In the genomic region with DNA sequence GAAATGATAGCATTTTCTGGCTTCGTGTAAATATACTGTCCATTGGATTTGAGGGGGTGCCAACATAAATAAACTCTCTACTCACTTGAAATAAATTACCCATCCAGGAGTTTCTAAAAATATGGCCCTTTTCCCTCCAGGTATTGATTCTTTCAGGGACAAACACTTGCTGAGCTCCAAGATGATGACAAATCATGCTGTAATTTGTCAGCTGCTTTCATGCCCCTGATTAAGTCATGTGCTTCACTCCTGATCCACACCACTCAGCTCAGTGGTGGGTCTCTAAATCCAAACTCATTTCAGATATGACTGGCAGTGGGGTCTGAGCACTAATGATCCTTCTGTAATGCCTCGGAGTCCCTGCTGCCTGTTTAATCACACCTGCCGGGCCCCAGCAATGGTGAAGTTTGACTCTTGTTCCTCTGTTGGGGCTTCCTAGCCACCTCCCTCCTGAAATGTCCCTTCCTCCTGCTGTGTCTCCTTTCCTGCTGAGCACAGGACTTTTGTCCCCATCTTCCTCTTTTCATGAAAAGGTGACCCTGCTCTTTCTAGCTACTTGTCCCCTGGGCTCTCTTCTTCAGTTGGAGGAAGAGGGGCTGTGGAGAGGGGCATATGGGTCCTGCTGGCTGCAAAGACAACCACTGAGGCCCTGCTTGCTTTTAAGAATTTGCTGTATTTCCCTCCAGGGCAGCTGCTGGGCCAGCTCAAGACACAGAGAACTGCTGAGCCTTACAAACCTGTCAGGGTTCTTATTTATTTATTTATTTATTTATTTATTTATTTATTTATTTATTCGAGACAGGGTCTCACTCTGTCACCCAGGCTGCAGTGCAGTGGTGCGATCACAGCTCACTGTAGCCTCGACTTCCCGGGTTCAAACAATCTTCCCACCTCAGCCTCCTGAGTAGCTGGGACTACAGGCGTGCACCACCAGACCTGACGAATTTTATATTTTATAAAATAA, we compare ENCODE assay signal across 1 cellular context.
A peak's percentile ranks its signal among the peaks of the same experiment; 100 is the strongest.
TF ChIP-seq lines count a peak whose summit lies in the region.

No MANE protein-coding gene starts in this region.

TF ChIP-seq in HEK293, 187 proteins besides CTCF, POLR2A, EP300 and RAD21 (continues in another document):
- TF ChIP-seq, protein P1, sequence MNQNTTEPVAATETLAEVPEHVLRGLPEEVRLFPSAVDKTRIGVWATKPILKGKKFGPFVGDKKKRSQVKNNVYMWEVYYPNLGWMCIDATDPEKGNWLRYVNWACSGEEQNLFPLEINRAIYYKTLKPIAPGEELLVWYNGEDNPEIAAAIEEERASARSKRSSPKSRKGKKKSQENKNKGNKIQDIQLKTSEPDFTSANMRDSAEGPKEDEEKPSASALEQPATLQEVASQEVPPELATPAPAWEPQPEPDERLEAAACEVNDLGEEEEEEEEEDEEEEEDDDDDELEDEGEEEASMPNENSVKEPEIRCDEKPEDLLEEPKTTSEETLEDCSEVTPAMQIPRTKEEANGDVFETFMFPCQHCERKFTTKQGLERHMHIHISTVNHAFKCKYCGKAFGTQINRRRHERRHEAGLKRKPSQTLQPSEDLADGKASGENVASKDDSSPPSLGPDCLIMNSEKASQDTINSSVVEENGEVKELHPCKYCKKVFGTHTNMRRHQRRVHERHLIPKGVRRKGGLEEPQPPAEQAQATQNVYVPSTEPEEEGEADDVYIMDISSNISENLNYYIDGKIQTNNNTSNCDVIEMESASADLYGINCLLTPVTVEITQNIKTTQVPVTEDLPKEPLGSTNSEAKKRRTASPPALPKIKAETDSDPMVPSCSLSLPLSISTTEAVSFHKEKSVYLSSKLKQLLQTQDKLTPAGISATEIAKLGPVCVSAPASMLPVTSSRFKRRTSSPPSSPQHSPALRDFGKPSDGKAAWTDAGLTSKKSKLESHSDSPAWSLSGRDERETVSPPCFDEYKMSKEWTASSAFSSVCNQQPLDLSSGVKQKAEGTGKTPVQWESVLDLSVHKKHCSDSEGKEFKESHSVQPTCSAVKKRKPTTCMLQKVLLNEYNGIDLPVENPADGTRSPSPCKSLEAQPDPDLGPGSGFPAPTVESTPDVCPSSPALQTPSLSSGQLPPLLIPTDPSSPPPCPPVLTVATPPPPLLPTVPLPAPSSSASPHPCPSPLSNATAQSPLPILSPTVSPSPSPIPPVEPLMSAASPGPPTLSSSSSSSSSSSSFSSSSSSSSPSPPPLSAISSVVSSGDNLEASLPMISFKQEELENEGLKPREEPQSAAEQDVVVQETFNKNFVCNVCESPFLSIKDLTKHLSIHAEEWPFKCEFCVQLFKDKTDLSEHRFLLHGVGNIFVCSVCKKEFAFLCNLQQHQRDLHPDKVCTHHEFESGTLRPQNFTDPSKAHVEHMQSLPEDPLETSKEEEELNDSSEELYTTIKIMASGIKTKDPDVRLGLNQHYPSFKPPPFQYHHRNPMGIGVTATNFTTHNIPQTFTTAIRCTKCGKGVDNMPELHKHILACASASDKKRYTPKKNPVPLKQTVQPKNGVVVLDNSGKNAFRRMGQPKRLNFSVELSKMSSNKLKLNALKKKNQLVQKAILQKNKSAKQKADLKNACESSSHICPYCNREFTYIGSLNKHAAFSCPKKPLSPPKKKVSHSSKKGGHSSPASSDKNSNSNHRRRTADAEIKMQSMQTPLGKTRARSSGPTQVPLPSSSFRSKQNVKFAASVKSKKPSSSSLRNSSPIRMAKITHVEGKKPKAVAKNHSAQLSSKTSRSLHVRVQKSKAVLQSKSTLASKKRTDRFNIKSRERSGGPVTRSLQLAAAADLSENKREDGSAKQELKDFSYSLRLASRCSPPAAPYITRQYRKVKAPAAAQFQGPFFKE (tag by site-specific recombination; IDR thresholded peaks at IDR 0.05; ENCODE audit: borderline replicate concordance), result no peak
- TF ChIP-seq ZNF426 (tag by site-specific recombination; IDR thresholded peaks at IDR 0.05) (peak; percentile 51), ZNF214 (tag by site-specific recombination; IDR thresholded peaks at IDR 0.05; ENCODE audit: borderline replicate concordance) (no peak), ZNF677 (tag by site-specific recombination; IDR thresholded peaks at IDR 0.05) (no peak), ZNF555 (tag by site-specific recombination; conservative IDR thresholded peaks at IDR 0.05) (peak; percentile 41; the same call in 1 of the 2 replicates), ZNF660 (tag by site-specific recombination; IDR thresholded peaks at IDR 0.05) (no peak), TRIM28 (IDR thresholded peaks at IDR 0.05; ENCODE audit: borderline replicate concordance, low read length) (no peak), ZNF19 (tag by site-specific recombination; IDR thresholded peaks at IDR 0.05; ENCODE audit: low read depth) (no peak), ZNF169 (tag by site-specific recombination; IDR thresholded peaks at IDR 0.05) (no peak), ZNF785 (tag by site-specific recombination; IDR thresholded peaks at IDR 0.05) (no peak), ZNF416 (tag by site-specific recombination; IDR thresholded peaks at IDR 0.05) (no peak), ZNF394 (tag by site-specific recombination; IDR thresholded peaks at IDR 0.05; ENCODE audit: borderline replicate concordance) (peak; percentile 63; the same call in 1 of the 2 replicates), ZNF146 (tag by site-specific recombination; IDR thresholded peaks at IDR 0.05) (no peak), MZF1 (tag by site-specific recombination; IDR thresholded peaks at IDR 0.05; ENCODE audit: borderline replicate concordance) (no peak), ZNF24 (tag by site-specific recombination; IDR thresholded peaks at IDR 0.05) (no peak), ZNF544 (tag by site-specific recombination; IDR thresholded peaks at IDR 0.05) (no peak), ZNF514 (tag by site-specific recombination; IDR thresholded peaks at IDR 0.05) (no peak), ZNF610 (tag by site-specific recombination; IDR thresholded peaks at IDR 0.05; ENCODE audit: borderline replicate concordance) (no peak), ZNF114 (tag by site-specific recombination; IDR thresholded peaks at IDR 0.05) (no peak), SP3 (tag by site-specific recombination; IDR thresholded peaks at IDR 0.05) (no peak), ZNF510 (tag by site-specific recombination; IDR thresholded peaks at IDR 0.05; ENCODE audit: insufficient replicate concordance) (no peak), ZNF16 (tag by site-specific recombination; IDR thresholded peaks at IDR 0.05; ENCODE audit: low read depth) (no peak), KLF8 (tag by site-specific recombination; IDR thresholded peaks at IDR 0.05) (no peak), ZNF623 (tag by site-specific recombination; IDR thresholded peaks at IDR 0.05) (0 out of 2 replicates have a peak, but pooled peaks have one; percentile 36), ZNF175 (tag by site-specific recombination; IDR thresholded peaks at IDR 0.05) (no peak), ZNF157 (tag by site-specific recombination; IDR thresholded peaks at IDR 0.05) (no peak), RBAK (tag by site-specific recombination; IDR thresholded peaks at IDR 0.05) (no peak), ZNF423 (tag by site-specific recombination; IDR thresholded peaks at IDR 0.05) (no peak), ZNF335 (tag by site-specific recombination; conservative IDR thresholded peaks at IDR 0.05) (0 out of 2 replicates have a peak, but pooled peaks have one; percentile 25), ZNF2 (tag by site-specific recombination; IDR thresholded peaks at IDR 0.05) (no peak), ZNF391 (tag by site-specific recombination; IDR thresholded peaks at IDR 0.05; ENCODE audit: borderline replicate concordance, low read depth) (no peak), ZNF223 (tag by site-specific recombination; IDR thresholded peaks at IDR 0.05) (no peak), BCL11B (tag by site-specific recombination; IDR thresholded peaks at IDR 0.05; ENCODE audit: low read depth) (no peak), ZNF354C (tag by site-specific recombination; IDR thresholded peaks at IDR 0.05; ENCODE audit: borderline replicate concordance, low read depth) (no peak), WT1 (tag by site-specific recombination; IDR thresholded peaks at IDR 0.05) (no peak), GLI4 (tag by site-specific recombination; IDR thresholded peaks at IDR 0.05) (no peak), ZFP37 (tag by site-specific recombination; IDR thresholded peaks at IDR 0.05) (no peak)
- TF ChIP-seq, protein P2, sequence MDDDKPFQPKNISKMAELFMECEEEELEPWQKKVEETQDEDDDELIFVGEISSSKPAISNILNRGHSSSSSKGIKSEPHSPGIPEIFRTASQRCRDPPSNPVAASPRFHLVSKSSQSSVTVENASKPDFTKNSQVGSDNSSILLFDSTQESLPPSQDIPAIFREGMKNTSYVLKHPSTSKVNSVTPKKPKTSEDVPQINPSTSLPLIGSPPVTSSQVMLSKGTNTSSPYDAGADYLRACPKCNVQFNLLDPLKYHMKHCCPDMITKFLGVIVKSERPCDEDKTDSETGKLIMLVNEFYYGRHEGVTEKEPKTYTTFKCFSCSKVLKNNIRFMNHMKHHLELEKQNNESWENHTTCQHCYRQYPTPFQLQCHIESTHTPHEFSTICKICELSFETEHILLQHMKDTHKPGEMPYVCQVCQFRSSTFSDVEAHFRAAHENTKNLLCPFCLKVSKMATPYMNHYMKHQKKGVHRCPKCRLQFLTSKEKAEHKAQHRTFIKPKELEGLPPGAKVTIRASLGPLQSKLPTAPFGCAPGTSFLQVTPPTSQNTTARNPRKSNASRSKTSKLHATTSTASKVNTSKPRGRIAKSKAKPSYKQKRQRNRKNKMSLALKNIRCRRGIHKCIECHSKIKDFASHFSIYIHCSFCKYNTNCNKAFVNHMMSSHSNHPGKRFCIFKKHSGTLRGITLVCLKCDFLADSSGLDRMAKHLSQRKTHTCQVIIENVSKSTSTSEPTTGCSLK (tag by site-specific recombination; IDR thresholded peaks at IDR 0.05), result no peak
- TF ChIP-seq, protein P3, sequence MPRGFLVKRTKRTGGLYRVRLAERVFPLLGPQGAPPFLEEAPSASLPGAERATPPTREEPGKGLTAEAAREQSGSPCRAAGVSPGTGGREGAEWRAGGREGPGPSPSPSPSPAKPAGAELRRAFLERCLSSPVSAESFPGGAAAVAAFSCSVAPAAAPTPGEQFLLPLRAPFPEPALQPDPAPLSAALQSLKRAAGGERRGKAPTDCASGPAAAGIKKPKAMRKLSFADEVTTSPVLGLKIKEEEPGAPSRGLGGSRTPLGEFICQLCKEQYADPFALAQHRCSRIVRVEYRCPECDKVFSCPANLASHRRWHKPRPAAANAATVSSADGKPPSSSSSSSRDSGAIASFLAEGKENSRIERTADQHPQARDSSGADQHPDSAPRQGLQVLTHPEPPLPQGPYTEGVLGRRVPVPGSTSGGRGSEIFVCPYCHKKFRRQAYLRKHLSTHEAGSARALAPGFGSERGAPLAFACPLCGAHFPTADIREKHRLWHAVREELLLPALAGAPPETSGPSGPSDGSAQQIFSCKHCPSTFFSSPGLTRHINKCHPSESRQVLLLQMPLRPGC (tag by site-specific recombination; IDR thresholded peaks at IDR 0.05), result no peak
- TF ChIP-seq, protein P4, sequence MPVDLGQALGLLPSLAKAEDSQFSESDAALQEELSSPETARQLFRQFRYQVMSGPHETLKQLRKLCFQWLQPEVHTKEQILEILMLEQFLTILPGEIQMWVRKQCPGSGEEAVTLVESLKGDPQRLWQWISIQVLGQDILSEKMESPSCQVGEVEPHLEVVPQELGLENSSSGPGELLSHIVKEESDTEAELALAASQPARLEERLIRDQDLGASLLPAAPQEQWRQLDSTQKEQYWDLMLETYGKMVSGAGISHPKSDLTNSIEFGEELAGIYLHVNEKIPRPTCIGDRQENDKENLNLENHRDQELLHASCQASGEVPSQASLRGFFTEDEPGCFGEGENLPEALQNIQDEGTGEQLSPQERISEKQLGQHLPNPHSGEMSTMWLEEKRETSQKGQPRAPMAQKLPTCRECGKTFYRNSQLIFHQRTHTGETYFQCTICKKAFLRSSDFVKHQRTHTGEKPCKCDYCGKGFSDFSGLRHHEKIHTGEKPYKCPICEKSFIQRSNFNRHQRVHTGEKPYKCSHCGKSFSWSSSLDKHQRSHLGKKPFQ (tag by site-specific recombination; IDR thresholded peaks at IDR 0.05), result no peak
- TF ChIP-seq, protein P5, sequence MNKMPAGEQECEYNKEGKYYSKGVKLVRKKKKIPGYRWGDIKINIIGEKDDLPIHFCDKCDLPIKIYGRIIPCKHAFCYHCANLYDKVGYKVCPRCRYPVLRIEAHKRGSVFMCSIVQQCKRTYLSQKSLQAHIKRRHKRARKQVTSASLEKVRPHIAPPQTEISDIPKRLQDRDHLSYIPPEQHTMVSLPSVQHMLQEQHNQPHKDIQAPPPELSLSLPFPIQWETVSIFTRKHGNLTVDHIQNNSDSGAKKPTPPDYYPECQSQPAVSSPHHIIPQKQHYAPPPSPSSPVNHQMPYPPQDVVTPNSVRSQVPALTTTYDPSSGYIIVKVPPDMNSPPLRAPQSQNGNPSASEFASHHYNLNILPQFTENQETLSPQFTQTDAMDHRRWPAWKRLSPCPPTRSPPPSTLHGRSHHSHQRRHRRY (tag by site-specific recombination; IDR thresholded peaks at IDR 0.05), result no peak
- TF ChIP-seq, protein P6, sequence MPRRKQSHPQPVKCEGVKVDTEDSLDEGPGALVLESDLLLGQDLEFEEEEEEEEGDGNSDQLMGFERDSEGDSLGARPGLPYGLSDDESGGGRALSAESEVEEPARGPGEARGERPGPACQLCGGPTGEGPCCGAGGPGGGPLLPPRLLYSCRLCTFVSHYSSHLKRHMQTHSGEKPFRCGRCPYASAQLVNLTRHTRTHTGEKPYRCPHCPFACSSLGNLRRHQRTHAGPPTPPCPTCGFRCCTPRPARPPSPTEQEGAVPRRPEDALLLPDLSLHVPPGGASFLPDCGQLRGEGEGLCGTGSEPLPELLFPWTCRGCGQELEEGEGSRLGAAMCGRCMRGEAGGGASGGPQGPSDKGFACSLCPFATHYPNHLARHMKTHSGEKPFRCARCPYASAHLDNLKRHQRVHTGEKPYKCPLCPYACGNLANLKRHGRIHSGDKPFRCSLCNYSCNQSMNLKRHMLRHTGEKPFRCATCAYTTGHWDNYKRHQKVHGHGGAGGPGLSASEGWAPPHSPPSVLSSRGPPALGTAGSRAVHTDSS (tag by site-specific recombination; IDR thresholded peaks at IDR 0.05), result no peak
- TF ChIP-seq, protein P7, sequence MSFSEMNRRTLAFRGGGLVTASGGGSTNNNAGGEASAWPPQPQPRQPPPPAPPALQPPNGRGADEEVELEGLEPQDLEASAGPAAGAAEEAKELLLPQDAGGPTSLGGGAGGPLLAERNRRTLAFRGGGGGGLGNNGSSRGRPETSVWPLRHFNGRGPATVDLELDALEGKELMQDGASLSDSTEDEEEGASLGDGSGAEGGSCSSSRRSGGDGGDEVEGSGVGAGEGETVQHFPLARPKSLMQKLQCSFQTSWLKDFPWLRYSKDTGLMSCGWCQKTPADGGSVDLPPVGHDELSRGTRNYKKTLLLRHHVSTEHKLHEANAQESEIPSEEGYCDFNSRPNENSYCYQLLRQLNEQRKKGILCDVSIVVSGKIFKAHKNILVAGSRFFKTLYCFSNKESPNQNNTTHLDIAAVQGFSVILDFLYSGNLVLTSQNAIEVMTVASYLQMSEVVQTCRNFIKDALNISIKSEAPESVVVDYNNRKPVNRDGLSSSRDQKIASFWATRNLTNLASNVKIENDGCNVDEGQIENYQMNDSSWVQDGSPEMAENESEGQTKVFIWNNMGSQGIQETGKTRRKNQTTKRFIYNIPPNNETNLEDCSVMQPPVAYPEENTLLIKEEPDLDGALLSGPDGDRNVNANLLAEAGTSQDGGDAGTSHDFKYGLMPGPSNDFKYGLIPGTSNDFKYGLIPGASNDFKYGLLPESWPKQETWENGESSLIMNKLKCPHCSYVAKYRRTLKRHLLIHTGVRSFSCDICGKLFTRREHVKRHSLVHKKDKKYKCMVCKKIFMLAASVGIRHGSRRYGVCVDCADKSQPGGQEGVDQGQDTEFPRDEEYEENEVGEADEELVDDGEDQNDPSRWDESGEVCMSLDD (tag by site-specific recombination; IDR thresholded peaks at IDR 0.05), result no peak
